34 cellular contexts compared by ENCODE assay signal in genomic region chr1:204760350-204761134, GRCh38.
DNase-seq lines count a peak whose midpoint lies in the region; ATAC-seq lines count a peak whose summit lies in the region.
"Had no signal": no experiment of that assay in that cellular context is flagged by ENCODE, and none has a peak within 500 bp of the region (broad histone marks: within the 10 kb centered on the region; RNA-seq: fewer than 3 reads in every experiment).

No MANE protein-coding gene starts in this region.

- H3K9me3 ChIP-seq in CD4-positive, alpha-beta memory T cell (ENCODE audit: control insufficient read depth in 1 of 2, low read length in 2 of 2), result no peaks in the 10 kb centered on the region
- H3K9me3 ChIP-seq: adrenal gland, BE2C, body of pancreas, gastrocnemius medialis, psoas muscle, uterus had no signal

- H3K36me3 ChIP-seq in CD4-positive, alpha-beta memory T cell (ENCODE audit: insufficient read depth, low read length), result no peaks in the 10 kb centered on the region
- H3K36me3 ChIP-seq: adrenal gland, BE2C, esophagus muscularis mucosa, gastrocnemius medialis, stomach, uterus had no signal

- POLR2A ChIA-PET in CD4-positive, alpha-beta memory T cell (lab: Charles Lee; ENCODE audit: partially characterized antibody), result no interaction called here

- peaks cover 4 to 7% (median 6%) of the 10 kb centered on the region in 4 donors for H3K4me1 Mint-ChIP-seq in CD4-positive, alpha-beta memory T cell

- H3K4me3 ChIP-seq in CD4-positive, alpha-beta memory T cell (ENCODE audit: low read length in 2 of 2), result no peak overlapping the region
- H3K4me3 ChIP-seq: adrenal gland, body of pancreas, esophagus muscularis mucosa, gastrocnemius medialis, lung, psoas muscle, stomach, uterus had no signal

- ATAC-seq in esophagus mucosa, result peak; percentile 64
- no peak for ATAC-seq in HG02840 (IDR thresholded peaks at IDR 0.05; ENCODE audit: low FRiP score, unreplicated experiment)
- no peak for ATAC-seq in GM21717 (IDR thresholded peaks at IDR 0.05; ENCODE audit: unreplicated experiment)
- ATAC-seq: activated CD4-positive, alpha-beta T cell treated with anti-CD3 and anti-CD28 coated beads for 36 hours; activated CD8-positive, alpha-beta T cell treated with anti-CD3 and anti-CD28 coated beads, Interleukin-2, amount 10 ng/mL, durations not matched to agents 7 days and 5 days; body of pancreas; gastrocnemius medialis; left cardiac atrium; naive thymus-derived CD8-positive, alpha-beta T cell; psoas muscle; sciatic nerve had no signal

- peak; percentile 15 for DNase-seq in NOMO-1 treated with DMSO at 0.1 percent for 48 hours (lab: John Stamatoyannopoulos, UW; ENCODE audit: unreplicated experiment)
- DNase-seq in NOMO-1 treated with dmso at 0.1 percent for 144 hours (lab: John Stamatoyannopoulos, UW; ENCODE audit: unreplicated experiment), result no peak
- peak; percentile 10 for DNase-seq in M059J (ENCODE audit: low read depth)
- no peak for DNase-seq in CD4-positive, alpha-beta memory T cell
- DNase-seq: ACHN; activated CD4-positive, alpha-beta T cell treated with anti-CD3 and anti-CD28 coated beads for 36 hours; activated CD8-positive, alpha-beta T cell treated with anti-CD3 and anti-CD28 coated beads, Interleukin-2, amount 10 ng/mL, durations not matched to agents 7 days and 5 days; activated naive CD4-positive, alpha-beta T cell treated with anti-CD3 and anti-CD28 coated beads for 36 hours; adrenal gland; BE2C; body of pancreas; dermis blood vessel endothelial cell; DMS53; endodermal cell; gastrocnemius medialis; GOT3; KBM-7; left cardiac atrium; naive thymus-derived CD8-positive, alpha-beta T cell; NCI-H1694 treated with DMSO at 0.1 percent for 48 hours; NCI-H526 treated with DMSO at 0.1 percent for 48 hours; nucleus accumbens; psoas muscle; SHP77 treated with DMSO at 0.1 percent for 48 hours; stimulated activated CD4-positive, alpha-beta T cell treated with anti-CD3 and anti-CD28 coated beads, Interleukin-2, amount 100 ng/mL, for 48 hours; stomach; uterus had no signal

- intact Hi-C loops in CD4-positive, alpha-beta memory T cell (cut with micrococcal nuclease), result loop anchor here (5.0 kb wide), 1 partner anchor 598 kb away; no protein-coding TSS in a partner anchor

- H3K4me1 ChIP-seq in CD4-positive, alpha-beta memory T cell (ENCODE audit: insufficient read depth, low read length), result peaks cover 6% of the 10 kb centered on the region
- H3K4me1 ChIP-seq: psoas muscle had no signal

- CTCF ChIA-PET in CD4-positive, alpha-beta memory T cell (lab: Charles Lee; ENCODE audit: partially characterized antibody), result interaction anchor here (0.9 to 4.5 kb wide), 8 partner anchors 9 to 282 kb away, joined by 4 to 26 read pairs (median 6); no protein-coding TSS in a partner anchor

- H3K36me3 Mint-ChIP-seq in CD4-positive, alpha-beta memory T cell, result no peaks in the 10 kb centered on the region
- H3K36me3 Mint-ChIP-seq: naive thymus-derived CD8-positive, alpha-beta T cell had no signal

- peaks cover 0 to 3% (median 0%) of the 10 kb centered on the region in 8 donors for H3K9me3 Mint-ChIP-seq in CD4-positive, alpha-beta memory T cell
- H3K9me3 Mint-ChIP-seq: activated naive CD4-positive, alpha-beta T cell treated with anti-CD3 and anti-CD28 coated beads for 36 hours; central memory CD8-positive, alpha-beta T cell; endodermal cell had no signal

- no peak overlapping the region for H3K27ac ChIP-seq in CD4-positive, alpha-beta memory T cell (ENCODE audit: low read depth, low read length)
- H3K27ac ChIP-seq: adrenal gland, body of pancreas, esophagus muscularis mucosa, gastrocnemius medialis, psoas muscle, stomach, uterus had no signal

- H3K27ac Mint-ChIP-seq in CD4-positive, alpha-beta memory T cell, result no peak overlapping the region
- H3K27ac Mint-ChIP-seq: activated CD4-positive, alpha-beta T cell treated with anti-CD3 and anti-CD28 coated beads for 36 hours; activated CD8-positive, alpha-beta T cell treated with anti-CD3 and anti-CD28 coated beads, Interleukin-2, amount 10 ng/mL, durations not matched to agents 7 days and 5 days; activated naive CD4-positive, alpha-beta T cell treated with anti-CD3 and anti-CD28 coated beads for 36 hours; endodermal cell; naive thymus-derived CD8-positive, alpha-beta T cell had no signal

- H3K4me3 Mint-ChIP-seq in CD4-positive, alpha-beta memory T cell, result no peak overlapping the region
- H3K4me3 Mint-ChIP-seq: activated CD4-positive, alpha-beta T cell treated with anti-CD3 and anti-CD28 coated beads for 36 hours; activated CD8-positive, alpha-beta T cell treated with anti-CD3 and anti-CD28 coated beads, Interleukin-2, amount 10 ng/mL, durations not matched to agents 7 days and 5 days; activated naive CD4-positive, alpha-beta T cell treated with anti-CD3 and anti-CD28 coated beads for 36 hours; central memory CD8-positive, alpha-beta T cell; endodermal cell; naive thymus-derived CD8-positive, alpha-beta T cell had no signal

- peaks cover 3 to 8% of the 10 kb centered on the region in 2 donors for H3K27me3 Mint-ChIP-seq in CD4-positive, alpha-beta memory T cell
- H3K27me3 Mint-ChIP-seq: activated CD4-positive, alpha-beta T cell treated with anti-CD3 and anti-CD28 coated beads for 36 hours had no signal

- no peaks in the 10 kb centered on the region for H3K27me3 ChIP-seq in CD4-positive, alpha-beta memory T cell (ENCODE audit: insufficient read depth, low read length)
- H3K27me3 ChIP-seq: adrenal gland, BE2C, body of pancreas, esophagus muscularis mucosa, uterus had no signal

Comparison
In these comparisons a context has a peak if more than half of its experiments do, and no peak if none do; other contexts are left out.
1. DNase-seq: peak in NOMO-1 treated with DMSO at 0.1 percent for 48 hours (single experiment) and M059J (single experiment); none in NOMO-1 treated with dmso at 0.1 percent for 144 hours (single experiment) and CD4-positive, alpha-beta memory T cell (0 of 5).